In the genomic region with DNA sequence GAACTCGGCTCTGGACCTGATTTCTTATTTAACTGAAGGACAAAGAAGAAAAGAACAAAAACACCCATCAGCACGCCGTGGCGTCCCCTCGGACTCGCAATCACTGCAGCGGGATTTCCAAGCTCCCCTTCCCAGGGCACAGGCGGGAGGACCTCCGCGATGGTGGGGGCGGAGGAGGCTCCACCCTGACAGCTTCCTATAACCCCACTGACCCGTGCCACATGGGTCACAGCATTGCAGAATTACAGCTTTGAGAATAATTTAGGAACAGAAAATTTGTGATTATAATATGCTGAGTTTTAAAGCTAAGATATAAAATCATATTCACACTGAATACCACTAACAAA, we compare ENCODE assay signal across 1 cellular context.
TF ChIP-seq lines count a peak whose summit lies in the region.

No MANE protein-coding gene starts in this region.

TF ChIP-seq in SK-N-SH treated with all-trans-retinoic acid at 6 μM for 48 hours, 23 proteins besides CTCF, POLR2A, EP300 and RAD21 (continued from another document):
- TF ChIP-seq, protein P1, sequence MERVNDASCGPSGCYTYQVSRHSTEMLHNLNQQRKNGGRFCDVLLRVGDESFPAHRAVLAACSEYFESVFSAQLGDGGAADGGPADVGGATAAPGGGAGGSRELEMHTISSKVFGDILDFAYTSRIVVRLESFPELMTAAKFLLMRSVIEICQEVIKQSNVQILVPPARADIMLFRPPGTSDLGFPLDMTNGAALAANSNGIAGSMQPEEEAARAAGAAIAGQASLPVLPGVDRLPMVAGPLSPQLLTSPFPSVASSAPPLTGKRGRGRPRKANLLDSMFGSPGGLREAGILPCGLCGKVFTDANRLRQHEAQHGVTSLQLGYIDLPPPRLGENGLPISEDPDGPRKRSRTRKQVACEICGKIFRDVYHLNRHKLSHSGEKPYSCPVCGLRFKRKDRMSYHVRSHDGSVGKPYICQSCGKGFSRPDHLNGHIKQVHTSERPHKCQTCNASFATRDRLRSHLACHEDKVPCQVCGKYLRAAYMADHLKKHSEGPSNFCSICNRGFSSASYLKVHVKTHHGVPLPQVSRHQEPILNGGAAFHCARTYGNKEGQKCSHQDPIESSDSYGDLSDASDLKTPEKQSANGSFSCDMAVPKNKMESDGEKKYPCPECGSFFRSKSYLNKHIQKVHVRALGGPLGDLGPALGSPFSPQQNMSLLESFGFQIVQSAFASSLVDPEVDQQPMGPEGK (CRISPR knock-in tag; IDR thresholded peaks at IDR 0.05; ENCODE audit: borderline replicate concordance): no peak
- TF ChIP-seq OSR1 (CRISPR knock-in tag; IDR thresholded peaks at IDR 0.05) (no peak), ISL1 (CRISPR knock-in tag; IDR thresholded peaks at IDR 0.05) (no peak), SNAI2 (CRISPR knock-in tag; IDR thresholded peaks at IDR 0.05) (no peak), CSDC2 (CRISPR knock-in tag; IDR thresholded peaks at IDR 0.05) (no peak), ZNF565 (CRISPR knock-in tag; conservative IDR thresholded peaks at IDR 0.05; ENCODE audit: low read depth) (no peak), TOX (CRISPR knock-in tag; IDR thresholded peaks at IDR 0.05; ENCODE audit: borderline replicate concordance) (no peak), ESRRG (CRISPR knock-in tag; IDR thresholded peaks at IDR 0.05) (no peak), ZNF8 (CRISPR knock-in tag; IDR thresholded peaks at IDR 0.05) (no peak)
- TF ChIP-seq, protein P2, sequence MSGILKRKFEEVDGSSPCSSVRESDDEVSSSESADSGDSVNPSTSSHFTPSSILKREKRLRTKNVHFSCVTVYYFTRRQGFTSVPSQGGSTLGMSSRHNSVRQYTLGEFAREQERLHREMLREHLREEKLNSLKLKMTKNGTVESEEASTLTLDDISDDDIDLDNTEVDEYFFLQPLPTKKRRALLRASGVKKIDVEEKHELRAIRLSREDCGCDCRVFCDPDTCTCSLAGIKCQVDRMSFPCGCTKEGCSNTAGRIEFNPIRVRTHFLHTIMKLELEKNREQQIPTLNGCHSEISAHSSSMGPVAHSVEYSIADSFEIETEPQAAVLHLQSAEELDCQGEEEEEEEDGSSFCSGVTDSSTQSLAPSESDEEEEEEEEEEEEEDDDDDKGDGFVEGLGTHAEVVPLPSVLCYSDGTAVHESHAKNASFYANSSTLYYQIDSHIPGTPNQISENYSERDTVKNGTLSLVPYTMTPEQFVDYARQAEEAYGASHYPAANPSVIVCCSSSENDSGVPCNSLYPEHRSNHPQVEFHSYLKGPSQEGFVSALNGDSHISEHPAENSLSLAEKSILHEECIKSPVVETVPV (CRISPR knock-in tag; IDR thresholded peaks at IDR 0.05): no peak
